10 cellular contexts compared by ENCODE assay signal in the genomic region with DNA sequence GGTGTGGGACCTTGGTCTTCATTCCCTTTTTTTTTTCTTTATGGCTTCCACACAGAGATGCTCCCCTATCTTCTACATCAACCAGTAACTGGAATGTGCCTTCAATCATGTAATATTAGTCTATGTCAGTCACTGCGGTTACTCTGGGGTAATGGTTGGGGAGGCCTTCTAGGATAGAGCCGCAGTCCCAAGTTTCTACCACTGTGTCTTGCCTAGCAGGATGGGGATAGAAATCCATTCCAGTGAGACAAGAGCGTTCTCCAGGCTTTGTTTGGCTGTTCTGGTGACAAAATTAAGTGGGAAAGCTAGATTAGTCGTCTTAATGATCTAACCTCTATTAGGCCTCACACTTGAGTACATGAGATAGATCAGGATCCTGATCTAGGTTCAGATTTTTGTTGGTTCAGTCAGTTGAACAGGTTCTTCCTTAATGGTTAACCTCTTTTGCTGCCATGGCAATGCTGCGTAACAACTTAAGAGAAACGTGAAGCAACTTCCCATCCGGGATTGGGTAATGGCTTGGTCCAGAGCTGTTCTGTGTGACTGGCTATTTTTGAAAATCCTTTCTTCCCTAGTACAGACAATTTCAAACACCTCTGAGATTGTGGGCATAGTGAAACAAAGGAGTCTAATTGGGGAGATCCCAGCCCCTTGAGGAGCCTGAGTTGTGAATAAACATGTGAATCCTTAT. TPM values are rescaled to one million over a fixed set of nuclear protein-coding genes. Genes with fewer than 3 reads are reported as not detected.
DNase-seq lines count a peak whose midpoint lies in the region; ATAC-seq and TF ChIP-seq lines count a peak whose summit lies in the region.
"Had no signal": no experiment of that assay in that cellular context is flagged by ENCODE, and none has a peak within 500 bp of the region (broad histone marks: within the 10 kb centered on the region; RNA-seq: fewer than 3 reads in every experiment).

No MANE protein-coding gene starts in this region.

- no peaks in the 10 kb centered on the region for H3K27me3 Mint-ChIP-seq in activated T-helper 17 cell treated with anti-CD3 and anti-CD28 coated beads, Interleukin-2, amount 50 U/mL, for 72 hours
- H3K27me3 Mint-ChIP-seq: type B pancreatic cell had no signal

- H3K9me3 Mint-ChIP-seq in activated T-helper 17 cell treated with anti-CD3 and anti-CD28 coated beads, Interleukin-2, amount 50 U/mL, for 72 hours, result no peaks in the 10 kb centered on the region
- no peaks in the 10 kb centered on the region for H3K9me3 Mint-ChIP-seq in stimulated activated effector memory CD8-positive, alpha-beta T cell treated with anti-CD3 and anti-CD28 coated beads, Interleukin-12 subunit alpha, Interleukin-12 subunit beta, amount 100 ng/mL, for 72 hours
- H3K9me3 Mint-ChIP-seq: type B pancreatic cell had no signal

- H3K27ac ChIP-seq in HL-60 (replicated peaks), result peak overlapping the region; percentile 71

- TF ChIP-seq CTCF in HL-60 (IDR thresholded peaks at IDR 0.05; ENCODE audit: insufficient read depth, low read length), result no peak

- H3K36me3 Mint-ChIP-seq in activated T-helper 17 cell treated with anti-CD3 and anti-CD28 coated beads, Interleukin-2, amount 50 U/mL, for 72 hours (ENCODE audit: low read depth), result peaks cover 99% of the 10 kb centered on the region
- H3K36me3 Mint-ChIP-seq in stimulated activated effector memory CD8-positive, alpha-beta T cell treated with anti-CD3 and anti-CD28 coated beads, Interleukin-12 subunit alpha, Interleukin-12 subunit beta, amount 100 ng/mL, for 72 hours, result peaks cover 100% of the 10 kb centered on the region

- H3K27me3 ChIP-seq in HL-60 (ENCODE audit: insufficient read depth, poor library complexity, severe bottlenecking), result no peaks in the 10 kb centered on the region

- no peak overlapping the region for H3K4me3 Mint-ChIP-seq in activated T-helper 17 cell treated with anti-CD3 and anti-CD28 coated beads, Interleukin-2, amount 50 U/mL, for 72 hours
- no peak overlapping the region for H3K4me3 Mint-ChIP-seq in stimulated activated effector memory CD8-positive, alpha-beta T cell treated with anti-CD3 and anti-CD28 coated beads, Interleukin-12 subunit alpha, Interleukin-12 subunit beta, amount 100 ng/mL, for 72 hours
- H3K4me3 Mint-ChIP-seq: type B pancreatic cell had no signal

- H3K27ac Mint-ChIP-seq in activated T-helper 17 cell treated with anti-CD3 and anti-CD28 coated beads, Interleukin-2, amount 50 U/mL, for 72 hours, result peak overlapping the region; percentile 11
- H3K27ac Mint-ChIP-seq in stimulated activated effector memory CD8-positive, alpha-beta T cell treated with anti-CD3 and anti-CD28 coated beads, Interleukin-12 subunit alpha, Interleukin-12 subunit beta, amount 100 ng/mL, for 72 hours, result peak overlapping the region; percentile 35

- DNase-seq in HL-60 (ENCODE audit: low read depth in 1 of 2, low spot score in 1 of 2), result peak; percentile 89 to 95
- no peak for DNase-seq in left lobe of liver (ENCODE audit: low spot score)
- DNase-seq in stimulated activated effector memory CD8-positive, alpha-beta T cell treated with anti-CD3 and anti-CD28 coated beads, Interleukin-12 subunit alpha, Interleukin-12 subunit beta, amount 100 ng/mL, for 72 hours (ENCODE audit: low spot score in 2 of 2), result no peak
- DNase-seq in COLO668 (lab: John Stamatoyannopoulos, UW; ENCODE audit: unreplicated experiment), result no peak
- no peak for DNase-seq in hepatic stellate cell (ENCODE audit: low spot score)
- DNase-seq: central memory CD4-positive, alpha-beta T cell; NCI-H2107 had no signal

- peaks cover 3% of the 10 kb centered on the region for H3K4me1 Mint-ChIP-seq in activated T-helper 17 cell treated with anti-CD3 and anti-CD28 coated beads, Interleukin-2, amount 50 U/mL, for 72 hours
- peaks cover 11% of the 10 kb centered on the region for H3K4me1 Mint-ChIP-seq in stimulated activated effector memory CD8-positive, alpha-beta T cell treated with anti-CD3 and anti-CD28 coated beads, Interleukin-12 subunit alpha, Interleukin-12 subunit beta, amount 100 ng/mL, for 72 hours

- ATAC-seq in activated T-helper 17 cell treated with anti-CD3 and anti-CD28 coated beads, Interleukin-2, amount 50 U/mL, for 72 hours (replicated peaks), result no peak
- ATAC-seq in left lobe of liver, result peak; percentile 57
- ATAC-seq in stimulated activated effector memory CD8-positive, alpha-beta T cell treated with anti-CD3 and anti-CD28 coated beads, Interleukin-12 subunit alpha, Interleukin-12 subunit beta, amount 100 ng/mL, for 72 hours, result no peak
- ATAC-seq in GM19395 (IDR thresholded peaks at IDR 0.05; ENCODE audit: unreplicated experiment), result no peak

- no peak overlapping the region for H3K4me3 ChIP-seq in HL-60 (replicated peaks; ENCODE audit: insufficient read depth, low read length)

RNA-seq across cellular contexts. Expression of a gene that starts 8.7 kb away (rescaled TPM):
- total RNA-seq in activated T-helper 17 cell treated with anti-CD3 and anti-CD28 coated beads, Interleukin-2, amount 50 U/mL, for 72 hours, result 100 to 1,000 TPM in 1 of 2 donors, 10 to 100 TPM in 1; 80.5 to 114 TPM
- total RNA-seq in left lobe of liver, result 45.9 TPM

RNA-seq across cellular contexts. Expression of a gene that starts 9.8 kb away (rescaled TPM):
- 100 to 1,000 TPM; 110 to 244 TPM for total RNA-seq in activated T-helper 17 cell treated with anti-CD3 and anti-CD28 coated beads, Interleukin-2, amount 50 U/mL, for 72 hours
- total RNA-seq in left lobe of liver, result 25.1 TPM

RNA-seq across cellular contexts. Expression of a gene that starts 30.1 kb away (rescaled TPM):
- 10 to 100 TPM; 12.2 to 21.8 TPM for total RNA-seq in activated T-helper 17 cell treated with anti-CD3 and anti-CD28 coated beads, Interleukin-2, amount 50 U/mL, for 72 hours
- 18.6 TPM for total RNA-seq in left lobe of liver

RNA-seq across cellular contexts. Expression of a gene that starts 46.8 kb away (rescaled TPM):
- 1 to 10 TPM; 9.4 to 9.9 TPM for total RNA-seq in activated T-helper 17 cell treated with anti-CD3 and anti-CD28 coated beads, Interleukin-2, amount 50 U/mL, for 72 hours
- 19.3 TPM for total RNA-seq in left lobe of liver

Comparison
In these comparisons a context has a peak if more than half of its experiments do, and no peak if none do; other contexts are left out.
1. DNase-seq: peak in HL-60 (2 of 2); none in left lobe of liver (single experiment), stimulated activated effector memory CD8-positive, alpha-beta T cell treated with anti-CD3 and anti-CD28 coated beads, Interleukin-12 subunit alpha, Interleukin-12 subunit beta, amount 100 ng/mL, for 72 hours (0 of 2), COLO668 (single experiment) and hepatic stellate cell (single experiment).